ENCODE assay signal across 13 cellular contexts in genomic region chr1:9270290-9270900, GRCh38. TPM values are rescaled to one million over a fixed set of nuclear protein-coding genes. Genes with fewer than 3 reads are reported as not detected.
A peak's percentile ranks its signal among the peaks of the same experiment; 100 is the strongest.
DNase-seq lines count a peak whose midpoint lies in the region; ATAC-seq and TF ChIP-seq lines count a peak whose summit lies in the region.
"Had no signal": no experiment of that assay in that cellular context is flagged by ENCODE, and none has a peak within 500 bp of the region (broad histone marks: within the 10 kb centered on the region; RNA-seq: fewer than 3 reads in every experiment).

No MANE protein-coding gene starts in this region.

- H3K9ac ChIP-seq in adipocyte (ENCODE audit: low read length), result peak overlapping the region; percentile 8
- peak overlapping the region; percentile 26 for H3K9ac ChIP-seq in mesenchymal stem cell (ENCODE audit: low read length)

- no peak overlapping the region for H3K4me3 Mint-ChIP-seq in activated CD4-positive, alpha-beta T cell treated with anti-CD3 and anti-CD28 coated beads for 36 hours
- H3K4me3 Mint-ChIP-seq: CD4-positive, alpha-beta memory T cell; endodermal cell had no signal

- H3K9me3 ChIP-seq in adipocyte (ENCODE audit: control insufficient read depth, low read length) (no peaks in the 10 kb centered on the region), mesenchymal stem cell (ENCODE audit: control insufficient read depth, low read length) (no peaks in the 10 kb centered on the region)
- H3K9me3 ChIP-seq: right lobe of liver had no signal

- H3K4me1 Mint-ChIP-seq in activated CD4-positive, alpha-beta T cell treated with anti-CD3 and anti-CD28 coated beads for 36 hours, result peaks cover 7% of the 10 kb centered on the region
- H3K4me1 Mint-ChIP-seq: endodermal cell had no signal

- peak overlapping the region in 1 of 2 experiments; percentile 25 for H3K18ac ChIP-seq in mesenchymal stem cell (ENCODE audit: low read depth in 1 of 2, low read length in 2 of 2)

- H3K4me1 ChIP-seq in adipocyte (ENCODE audit: control insufficient read depth, insufficient read depth, low read length) (peaks cover 18% of the 10 kb centered on the region), mesenchymal stem cell (ENCODE audit: control insufficient read depth, insufficient read depth, low read depth, low read length) (peaks cover 29% of the 10 kb centered on the region)
- H3K4me1 ChIP-seq: right lobe of liver had no signal

- intact Hi-C loops in activated CD4-positive, alpha-beta T cell treated with anti-CD3 and anti-CD28 coated beads for 36 hours (cut with DNase I, micrococcal nuclease), result no loop called here

- no peak overlapping the region for H4K91ac ChIP-seq in mesenchymal stem cell (ENCODE audit: low read length)

- CTCF ChIA-PET in activated CD4-positive, alpha-beta T cell treated with anti-CD3 and anti-CD28 coated beads for 36 hours (lab: Charles Lee), result interaction anchor here (0.5 to 1.3 kb wide), 4 partner anchors 19 to 666 kb away, joined by 3 to 9 read pairs (median 4); no protein-coding TSS in a partner anchor

- H2BK120ac ChIP-seq in mesenchymal stem cell (ENCODE audit: low read depth, low read length), result no peak overlapping the region

- peaks cover 7% of the 10 kb centered on the region for H3K36me3 ChIP-seq in adipocyte (ENCODE audit: control insufficient read depth, insufficient read depth, low read length, severe bottlenecking)
- peaks cover 12 to 35% of the 10 kb centered on the region in 2 experiments for H3K36me3 ChIP-seq in mesenchymal stem cell (ENCODE audit: control insufficient read depth in 1 of 2, insufficient read depth in 2 of 2, low read depth in 1 of 2, low read length in 2 of 2)
- no peaks in the 10 kb centered on the region for H3K36me3 ChIP-seq in brain microvascular endothelial cell (replicated peaks)

- DNase-seq in DMS79 treated with DMSO at 0.1 percent for 48 hours (lab: John Stamatoyannopoulos, UW) (peak; percentile 90), NCI-H128 (lab: John Stamatoyannopoulos, UW; ENCODE audit: unreplicated experiment) (peak; percentile 70), adipocyte (ENCODE audit: low read depth) (peak; percentile 61), mesenchymal stem cell (no peak), brain microvascular endothelial cell (no peak)
- no peak for DNase-seq in activated CD4-positive, alpha-beta T cell treated with anti-CD3 and anti-CD28 coated beads for 36 hours
- DNase-seq: activated T-cell treated with anti-CD3 and anti-CD28 coated beads, Interleukin-2, amount 50 U/mL, for 1 hour; CD4-positive, alpha-beta memory T cell; endodermal cell; GOT3; NCI-H1930 had no signal

- ATAC-seq in GM19452 (IDR thresholded peaks at IDR 0.05; ENCODE audit: unreplicated experiment), result no peak
- ATAC-seq in activated CD4-positive, alpha-beta T cell treated with anti-CD3 and anti-CD28 coated beads for 36 hours, result no peak

- H3K27ac ChIP-seq in mesenchymal stem cell (ENCODE audit: low read length, poor library complexity, severe bottlenecking) (no peak overlapping the region), brain microvascular endothelial cell (no peak overlapping the region)
- H3K27ac ChIP-seq: right lobe of liver had no signal

- H3K23ac ChIP-seq in mesenchymal stem cell (ENCODE audit: low read length in 2 of 2), result no peak overlapping the region

- no peaks in the 10 kb centered on the region for H3K9me3 Mint-ChIP-seq in activated CD4-positive, alpha-beta T cell treated with anti-CD3 and anti-CD28 coated beads for 36 hours (ENCODE audit: low read depth)
- H3K9me3 Mint-ChIP-seq: CD4-positive, alpha-beta memory T cell; endodermal cell had no signal

- H3K27me3 ChIP-seq in adipocyte (replicated peaks; ENCODE audit: control insufficient read depth, insufficient read depth, low read length) (no peaks in the 10 kb centered on the region), mesenchymal stem cell (ENCODE audit: control insufficient read depth in 1 of 2, insufficient read depth in 1 of 2, low read length in 2 of 2) (no peaks in the 10 kb centered on the region), brain microvascular endothelial cell (replicated peaks) (no peaks in the 10 kb centered on the region)
- H3K27me3 ChIP-seq: right lobe of liver had no signal

- no peak overlapping the region for H4K8ac ChIP-seq in mesenchymal stem cell (ENCODE audit: low read length)

- H3K36me3 Mint-ChIP-seq in activated CD4-positive, alpha-beta T cell treated with anti-CD3 and anti-CD28 coated beads for 36 hours (ENCODE audit: low read depth), result peaks cover 1% of the 10 kb centered on the region

- peaks cover 7% of the 10 kb centered on the region for H3K79me1 ChIP-seq in mesenchymal stem cell (replicated peaks; ENCODE audit: low read length, poor library complexity, severe bottlenecking)

- no peak overlapping the region for H3K27ac Mint-ChIP-seq in activated CD4-positive, alpha-beta T cell treated with anti-CD3 and anti-CD28 coated beads for 36 hours

- H2BK12ac ChIP-seq in mesenchymal stem cell (ENCODE audit: low read length in 2 of 2), result peak overlapping the region in 1 of 2 experiments; percentile 15

- POLR2A ChIA-PET in activated CD4-positive, alpha-beta T cell treated with anti-CD3 and anti-CD28 coated beads for 36 hours (lab: Charles Lee), result no interaction called here

- no peak for TF ChIP-seq CTCF in brain microvascular endothelial cell (IDR thresholded peaks at IDR 0.05; ENCODE audit: low read depth, low read length, missing control alignments)

- peak overlapping the region; percentile 27 for H2AK5ac ChIP-seq in mesenchymal stem cell (ENCODE audit: low read length, severe bottlenecking)

- 84% methylated on average over 15 of the region's 15 CpGs for WGBS in mesenchymal stem cell

- H3K4me2 ChIP-seq in mesenchymal stem cell (ENCODE audit: low read length, poor library complexity, severe bottlenecking), result no peak overlapping the region

- H3K14ac ChIP-seq in mesenchymal stem cell (ENCODE audit: low read length in 2 of 2), result no peak overlapping the region

- in situ Hi-C loops in brain microvascular endothelial cell (cut with HindIII; ENCODE audit: low pct_ligation_motif_present, low sequenced_read_pairs), result no loop called here

- no peak overlapping the region for H2BK15ac ChIP-seq in mesenchymal stem cell (ENCODE audit: low read depth, poor library complexity, severe bottlenecking)

- no peaks in the 10 kb centered on the region for H3K27me3 Mint-ChIP-seq in activated CD4-positive, alpha-beta T cell treated with anti-CD3 and anti-CD28 coated beads for 36 hours
- H3K27me3 Mint-ChIP-seq: CD4-positive, alpha-beta memory T cell had no signal

- H2AFZ ChIP-seq in mesenchymal stem cell (ENCODE audit: low read depth, low read length), result no peak overlapping the region

- H2BK5ac ChIP-seq in mesenchymal stem cell (ENCODE audit: low read depth, low read length, poor library complexity, severe bottlenecking), result no peak overlapping the region

- H3K4me3 ChIP-seq in adipocyte (ENCODE audit: low read length) (no peak overlapping the region), mesenchymal stem cell (ENCODE audit: insufficient read depth in 1 of 2, low read depth in 1 of 2, low read length in 2 of 2) (no peak overlapping the region), brain microvascular endothelial cell (ENCODE audit: low read depth, low read length) (no peak overlapping the region)
- H3K4me3 ChIP-seq: right lobe of liver had no signal

- H3K4ac ChIP-seq in mesenchymal stem cell (ENCODE audit: low read depth in 1 of 2, low read length in 2 of 2), result no peak overlapping the region

RNA-seq across cellular contexts. Expression of gene SPSB1, which starts 22.3 kb away (rescaled TPM):
- polyA plus RNA-seq in mesenchymal stem cell (2013, experiment 1 of 2), result 34.8 TPM
- 35.0 TPM for polyA plus RNA-seq in mesenchymal stem cell (2013, experiment 2 of 2)
- total RNA-seq in activated CD4-positive, alpha-beta T cell treated with anti-CD3 and anti-CD28 coated beads for 36 hours, result 1 to 10 TPM; 5.7 to 6.8 TPM

RNA-seq across cellular contexts. Expression of gene H6PD, which starts 35.8 kb away (rescaled TPM):
- polyA plus RNA-seq in mesenchymal stem cell (2013, experiment 1 of 2), result 30.1 TPM
- 29.4 TPM for polyA plus RNA-seq in mesenchymal stem cell (2013, experiment 2 of 2)
- 1 to 10 TPM; 8.8 to 9.6 TPM for total RNA-seq in activated CD4-positive, alpha-beta T cell treated with anti-CD3 and anti-CD28 coated beads for 36 hours

Comparison
In these comparisons a context has a peak if more than half of its experiments do, and no peak if none do; other contexts are left out.
1. DNase-seq: peak in DMS79 treated with DMSO at 0.1 percent for 48 hours (single experiment), NCI-H128 (single experiment) and adipocyte (single experiment); none in mesenchymal stem cell (single experiment), activated CD4-positive, alpha-beta T cell treated with anti-CD3 and anti-CD28 coated beads for 36 hours (single experiment) and brain microvascular endothelial cell (single experiment).